ENCODE assay signal across 25 cellular contexts in genomic region chr20:47865912-47866311, GRCh38.
"Had no signal": no experiment of that assay in that cellular context is flagged by ENCODE, and none has a peak within 500 bp of the region (broad histone marks: within the 10 kb centered on the region; RNA-seq: fewer than 3 reads in every experiment).

No MANE protein-coding gene starts in this region.

- H3K9me3 ChIP-seq: colonic mucosa, right lobe of liver, uterus had no signal

- ATAC-seq: heart right ventricle; psoas muscle; stimulated activated memory B cell treated with anti-CD40 and anti-IgM and Interleukin-4, amounts not matched to agents 10 μg/mL and 1 μg/mL and 100 μg/mL, for 72 hours had no signal

- H3K27me3 ChIP-seq: colonic mucosa, right lobe of liver, upper lobe of left lung, uterus had no signal

- H2AFZ ChIP-seq: parathyroid adenoma had no signal

- H3K9ac ChIP-seq: parathyroid adenoma had no signal

- H3K27ac ChIP-seq: colonic mucosa, heart right ventricle, left ventricle myocardium inferior, parathyroid adenoma, psoas muscle, right lobe of liver, spleen, tibial artery, upper lobe of left lung, uterus had no signal

- H3K4me3 ChIP-seq: colonic mucosa, heart right ventricle, left ventricle myocardium inferior, lung, psoas muscle, right lobe of liver, spleen, tibial artery, upper lobe of left lung, uterus had no signal

- H3K36me3 ChIP-seq: colonic mucosa, heart right ventricle, left ventricle myocardium inferior, right lobe of liver, spleen, tibial artery, upper lobe of left lung, uterus had no signal

- H3K79me2 ChIP-seq: parathyroid adenoma had no signal

- H3K4me1 ChIP-seq: colonic mucosa, heart right ventricle, left ventricle myocardium inferior, parathyroid adenoma, psoas muscle, spleen, tibial artery, upper lobe of left lung, uterus had no signal

- DNase-seq: colonic mucosa; effector CD4-positive, alpha-beta T cell; endodermal cell; erythroblast; foreskin melanocyte; heart right ventricle; hypothalamus; islet precursor cell; left ventricle myocardium inferior; mesenchymal stem cell; midbrain; occipital lobe; psoas muscle; retina; spleen; stimulated activated CD4-positive, alpha-beta T cell treated with anti-CD3 and anti-CD28 coated beads, Interleukin-15, amount 100 ng/mL, for 24 hours; stimulated activated CD4-positive, alpha-beta T cell treated with anti-CD3 and anti-CD28 coated beads, Interleukin-1b, Interleukin-23, amount 100 ng/mL, for 48 hours; stimulated activated CD4-positive, alpha-beta T cell treated with anti-CD3 and anti-CD28 coated beads, Interleukin-4, amount 100 ng/mL, for 24 hours; tibial artery; upper lobe of left lung; uterus had no signal
